1 cellular context compared by ENCODE assay signal in the genomic region with DNA sequence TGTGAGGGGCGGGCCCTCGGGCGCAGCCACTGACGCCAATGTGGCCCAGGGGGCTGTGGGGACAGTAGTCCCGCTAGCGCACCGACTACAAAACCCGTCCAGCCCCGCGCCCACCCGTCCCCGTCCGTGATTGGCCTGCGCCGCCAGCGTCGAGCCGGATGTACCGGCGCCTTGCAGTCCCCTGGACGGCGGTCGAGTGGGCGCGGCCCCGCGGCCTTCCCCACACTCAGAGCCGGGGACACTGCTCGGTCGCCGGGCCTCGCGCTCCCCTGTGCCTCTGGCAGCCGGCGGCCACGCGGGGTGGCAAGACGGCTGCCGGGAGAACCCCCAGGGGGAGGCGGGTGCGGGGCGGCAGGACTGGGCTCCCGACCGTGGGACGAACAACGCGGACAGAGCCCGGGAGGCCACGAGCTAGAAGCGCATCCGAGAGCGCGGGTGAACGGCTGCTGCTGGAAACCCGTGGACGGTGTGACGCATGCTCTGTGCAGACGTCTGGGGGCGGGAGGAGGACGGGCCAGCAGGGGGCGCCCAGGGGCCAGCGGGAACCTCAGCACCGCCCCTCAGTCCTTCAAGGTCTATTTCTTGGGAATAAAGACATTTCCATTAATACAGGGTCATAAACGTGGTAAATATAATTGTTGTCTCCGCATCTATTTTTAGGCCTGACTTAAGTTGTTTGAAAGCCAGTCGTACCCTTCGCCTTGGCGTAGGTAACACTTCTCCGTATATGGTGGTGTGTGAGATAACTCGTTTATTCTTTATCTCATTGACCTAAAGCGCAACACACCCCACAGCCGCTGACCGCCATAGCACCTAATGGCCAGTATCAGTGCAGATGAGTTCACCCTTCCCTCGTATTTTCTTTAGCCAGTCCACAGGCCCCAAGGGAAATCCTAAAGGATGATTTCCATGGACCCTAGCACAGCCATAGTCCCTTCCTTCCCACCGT.
TF ChIP-seq lines count a peak whose summit lies in the region.

No MANE protein-coding gene starts in this region.

TF ChIP-seq in HEK293, 187 proteins besides CTCF, POLR2A, EP300 and RAD21 (continued from another document and continues in another):
- TF ChIP-seq GLIS1 (tag by site-specific recombination; IDR thresholded peaks at IDR 0.05) (peak; percentile 82; the same call in 1 of the 2 replicates), ZNF571 (tag by site-specific recombination; IDR thresholded peaks at IDR 0.05) (no peak), ZNF433 (tag by site-specific recombination; IDR thresholded peaks at IDR 0.05; ENCODE audit: low read depth) (no peak), GFI1B (tag by site-specific recombination; IDR thresholded peaks at IDR 0.05) (no peak), ZNF426 (tag by site-specific recombination; IDR thresholded peaks at IDR 0.05) (no peak), SP2 (tag by site-specific recombination; IDR thresholded peaks at IDR 0.05) (peak; percentile 92), ZNF560 (tag by site-specific recombination; IDR thresholded peaks at IDR 0.05; ENCODE audit: borderline replicate concordance) (no peak), SP7 (tag by site-specific recombination; IDR thresholded peaks at IDR 0.05) (peak; percentile 74), SCRT2 (tag by site-specific recombination; IDR thresholded peaks at IDR 0.05) (no peak), ZNF146 (tag by site-specific recombination; IDR thresholded peaks at IDR 0.05) (no peak), ZNF248 (tag by site-specific recombination; IDR thresholded peaks at IDR 0.05) (no peak), ZNF280C (tag by site-specific recombination; IDR thresholded peaks at IDR 0.05) (no peak), ZNF521 (tag by site-specific recombination; IDR thresholded peaks at IDR 0.05) (no peak), ZNF654 (tag by site-specific recombination; IDR thresholded peaks at IDR 0.05; ENCODE audit: low read depth) (peak; percentile 34), ZSCAN23 (tag by site-specific recombination; IDR thresholded peaks at IDR 0.05) (no peak), ZNF621 (tag by site-specific recombination; IDR thresholded peaks at IDR 0.05) (no peak), WT1 (tag by site-specific recombination; IDR thresholded peaks at IDR 0.05) (no peak), ZNF792 (tag by site-specific recombination; IDR thresholded peaks at IDR 0.05) (no peak), ZNF843 (tag by site-specific recombination; IDR thresholded peaks at IDR 0.05) (no peak), ZNF449 (tag by site-specific recombination; IDR thresholded peaks at IDR 0.05) (no peak), ZNF660 (tag by site-specific recombination; IDR thresholded peaks at IDR 0.05) (peak; percentile 49; the same call in 1 of the 2 replicates), ZNF48 (tag by site-specific recombination; IDR thresholded peaks at IDR 0.05) (no peak), YY1 (tag by site-specific recombination; IDR thresholded peaks at IDR 0.05) (no peak), ZNF561 (tag by site-specific recombination; IDR thresholded peaks at IDR 0.05; ENCODE audit: borderline replicate concordance) (peak; percentile 30; the same call in 1 of the 2 replicates), ZNF169 (tag by site-specific recombination; IDR thresholded peaks at IDR 0.05) (no peak), ZNF274 (IDR thresholded peaks at IDR 0.05; ENCODE audit: low read length) (no peak), ZNF274 (tag by site-specific recombination; IDR thresholded peaks at IDR 0.05; ENCODE audit: borderline replicate concordance) (no peak), OSR2 (tag by site-specific recombination; IDR thresholded peaks at IDR 0.05) (no peak), ZBTB21 (tag by site-specific recombination; IDR thresholded peaks at IDR 0.05) (no peak), TCF7L2 (IDR thresholded peaks at IDR 0.05; ENCODE audit: borderline replicate concordance, low read depth, low read length) (no peak), IKZF3 (tag by site-specific recombination; IDR thresholded peaks at IDR 0.05) (no peak), ZNF555 (tag by site-specific recombination; conservative IDR thresholded peaks at IDR 0.05) (no peak), ZNF324 (tag by site-specific recombination; IDR thresholded peaks at IDR 0.05) (no peak), OVOL3 (tag by site-specific recombination; IDR thresholded peaks at IDR 0.05) (no peak), KLF16 (tag by site-specific recombination; IDR thresholded peaks at IDR 0.05) (peak; percentile 77), ZNF354C (tag by site-specific recombination; IDR thresholded peaks at IDR 0.05; ENCODE audit: borderline replicate concordance, low read depth) (no peak), KLF17 (tag by site-specific recombination; IDR thresholded peaks at IDR 0.05) (peak; percentile 42; the same call in 1 of the 2 replicates)
- TF ChIP-seq, protein P1, sequence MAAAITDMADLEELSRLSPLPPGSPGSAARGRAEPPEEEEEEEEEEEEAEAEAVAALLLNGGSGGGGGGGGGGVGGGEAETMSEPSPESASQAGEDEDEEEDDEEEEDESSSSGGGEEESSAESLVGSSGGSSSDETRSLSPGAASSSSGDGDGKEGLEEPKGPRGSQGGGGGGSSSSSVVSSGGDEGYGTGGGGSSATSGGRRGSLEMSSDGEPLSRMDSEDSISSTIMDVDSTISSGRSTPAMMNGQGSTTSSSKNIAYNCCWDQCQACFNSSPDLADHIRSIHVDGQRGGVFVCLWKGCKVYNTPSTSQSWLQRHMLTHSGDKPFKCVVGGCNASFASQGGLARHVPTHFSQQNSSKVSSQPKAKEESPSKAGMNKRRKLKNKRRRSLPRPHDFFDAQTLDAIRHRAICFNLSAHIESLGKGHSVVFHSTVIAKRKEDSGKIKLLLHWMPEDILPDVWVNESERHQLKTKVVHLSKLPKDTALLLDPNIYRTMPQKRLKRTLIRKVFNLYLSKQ (tag by site-specific recombination; IDR thresholded peaks at IDR 0.05; ENCODE audit: borderline replicate concordance) = no peak
- TF ChIP-seq, protein P2, sequence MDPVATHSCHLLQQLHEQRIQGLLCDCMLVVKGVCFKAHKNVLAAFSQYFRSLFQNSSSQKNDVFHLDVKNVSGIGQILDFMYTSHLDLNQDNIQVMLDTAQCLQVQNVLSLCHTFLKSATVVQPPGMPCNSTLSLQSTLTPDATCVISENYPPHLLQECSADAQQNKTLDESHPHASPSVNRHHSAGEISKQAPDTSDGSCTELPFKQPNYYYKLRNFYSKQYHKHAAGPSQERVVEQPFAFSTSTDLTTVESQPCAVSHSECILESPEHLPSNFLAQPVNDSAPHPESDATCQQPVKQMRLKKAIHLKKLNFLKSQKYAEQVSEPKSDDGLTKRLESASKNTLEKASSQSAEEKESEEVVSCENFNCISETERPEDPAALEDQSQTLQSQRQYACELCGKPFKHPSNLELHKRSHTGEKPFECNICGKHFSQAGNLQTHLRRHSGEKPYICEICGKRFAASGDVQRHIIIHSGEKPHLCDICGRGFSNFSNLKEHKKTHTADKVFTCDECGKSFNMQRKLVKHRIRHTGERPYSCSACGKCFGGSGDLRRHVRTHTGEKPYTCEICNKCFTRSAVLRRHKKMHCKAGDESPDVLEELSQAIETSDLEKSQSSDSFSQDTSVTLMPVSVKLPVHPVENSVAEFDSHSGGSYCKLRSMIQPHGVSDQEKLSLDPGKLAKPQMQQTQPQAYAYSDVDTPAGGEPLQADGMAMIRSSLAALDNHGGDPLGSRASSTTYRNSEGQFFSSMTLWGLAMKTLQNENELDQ (tag by site-specific recombination; IDR thresholded peaks at IDR 0.05; ENCODE audit: low read depth) = no peak
- TF ChIP-seq, protein P3, sequence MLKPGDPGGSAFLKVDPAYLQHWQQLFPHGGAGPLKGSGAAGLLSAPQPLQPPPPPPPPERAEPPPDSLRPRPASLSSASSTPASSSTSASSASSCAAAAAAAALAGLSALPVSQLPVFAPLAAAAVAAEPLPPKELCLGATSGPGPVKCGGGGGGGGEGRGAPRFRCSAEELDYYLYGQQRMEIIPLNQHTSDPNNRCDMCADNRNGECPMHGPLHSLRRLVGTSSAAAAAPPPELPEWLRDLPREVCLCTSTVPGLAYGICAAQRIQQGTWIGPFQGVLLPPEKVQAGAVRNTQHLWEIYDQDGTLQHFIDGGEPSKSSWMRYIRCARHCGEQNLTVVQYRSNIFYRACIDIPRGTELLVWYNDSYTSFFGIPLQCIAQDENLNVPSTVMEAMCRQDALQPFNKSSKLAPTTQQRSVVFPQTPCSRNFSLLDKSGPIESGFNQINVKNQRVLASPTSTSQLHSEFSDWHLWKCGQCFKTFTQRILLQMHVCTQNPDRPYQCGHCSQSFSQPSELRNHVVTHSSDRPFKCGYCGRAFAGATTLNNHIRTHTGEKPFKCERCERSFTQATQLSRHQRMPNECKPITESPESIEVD (tag by site-specific recombination; IDR thresholded peaks at IDR 0.05) = no peak
- TF ChIP-seq, protein P4, sequence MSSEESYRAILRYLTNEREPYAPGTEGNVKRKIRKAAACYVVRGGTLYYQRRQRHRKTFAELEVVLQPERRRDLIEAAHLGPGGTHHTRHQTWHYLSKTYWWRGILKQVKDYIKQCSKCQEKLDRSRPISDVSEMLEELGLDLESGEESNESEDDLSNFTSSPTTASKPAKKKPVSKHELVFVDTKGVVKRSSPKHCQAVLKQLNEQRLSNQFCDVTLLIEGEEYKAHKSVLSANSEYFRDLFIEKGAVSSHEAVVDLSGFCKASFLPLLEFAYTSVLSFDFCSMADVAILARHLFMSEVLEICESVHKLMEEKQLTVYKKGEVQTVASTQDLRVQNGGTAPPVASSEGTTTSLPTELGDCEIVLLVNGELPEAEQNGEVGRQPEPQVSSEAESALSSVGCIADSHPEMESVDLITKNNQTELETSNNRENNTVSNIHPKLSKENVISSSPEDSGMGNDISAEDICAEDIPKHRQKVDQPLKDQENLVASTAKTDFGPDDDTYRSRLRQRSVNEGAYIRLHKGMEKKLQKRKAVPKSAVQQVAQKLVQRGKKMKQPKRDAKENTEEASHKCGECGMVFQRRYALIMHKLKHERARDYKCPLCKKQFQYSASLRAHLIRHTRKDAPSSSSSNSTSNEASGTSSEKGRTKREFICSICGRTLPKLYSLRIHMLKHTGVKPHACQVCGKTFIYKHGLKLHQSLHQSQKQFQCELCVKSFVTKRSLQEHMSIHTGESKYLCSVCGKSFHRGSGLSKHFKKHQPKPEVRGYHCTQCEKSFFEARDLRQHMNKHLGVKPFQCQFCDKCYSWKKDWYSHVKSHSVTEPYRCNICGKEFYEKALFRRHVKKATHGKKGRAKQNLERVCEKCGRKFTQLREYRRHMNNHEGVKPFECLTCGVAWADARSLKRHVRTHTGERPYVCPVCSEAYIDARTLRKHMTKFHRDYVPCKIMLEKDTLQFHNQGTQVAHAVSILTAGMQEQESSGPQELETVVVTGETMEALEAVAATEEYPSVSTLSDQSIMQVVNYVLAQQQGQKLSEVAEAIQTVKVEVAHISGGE (tag by site-specific recombination; conservative IDR thresholded peaks at IDR 0.05; ENCODE audit: low read depth) = peak; percentile 89
- TF ChIP-seq, protein P5, sequence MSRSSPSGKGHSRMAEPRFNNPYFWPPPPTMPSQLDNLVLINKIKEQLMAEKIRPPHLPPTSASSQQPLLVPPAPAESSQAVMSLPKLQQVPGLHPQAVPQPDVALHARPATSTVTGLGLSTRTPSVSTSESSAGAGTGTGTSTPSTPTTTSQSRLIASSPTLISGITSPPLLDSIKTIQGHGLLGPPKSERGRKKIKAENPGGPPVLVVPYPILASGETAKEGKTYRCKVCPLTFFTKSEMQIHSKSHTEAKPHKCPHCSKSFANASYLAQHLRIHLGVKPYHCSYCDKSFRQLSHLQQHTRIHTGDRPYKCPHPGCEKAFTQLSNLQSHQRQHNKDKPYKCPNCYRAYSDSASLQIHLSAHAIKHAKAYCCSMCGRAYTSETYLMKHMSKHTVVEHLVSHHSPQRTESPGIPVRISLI (tag by site-specific recombination; IDR thresholded peaks at IDR 0.05) = no peak
- TF ChIP-seq, protein P6, sequence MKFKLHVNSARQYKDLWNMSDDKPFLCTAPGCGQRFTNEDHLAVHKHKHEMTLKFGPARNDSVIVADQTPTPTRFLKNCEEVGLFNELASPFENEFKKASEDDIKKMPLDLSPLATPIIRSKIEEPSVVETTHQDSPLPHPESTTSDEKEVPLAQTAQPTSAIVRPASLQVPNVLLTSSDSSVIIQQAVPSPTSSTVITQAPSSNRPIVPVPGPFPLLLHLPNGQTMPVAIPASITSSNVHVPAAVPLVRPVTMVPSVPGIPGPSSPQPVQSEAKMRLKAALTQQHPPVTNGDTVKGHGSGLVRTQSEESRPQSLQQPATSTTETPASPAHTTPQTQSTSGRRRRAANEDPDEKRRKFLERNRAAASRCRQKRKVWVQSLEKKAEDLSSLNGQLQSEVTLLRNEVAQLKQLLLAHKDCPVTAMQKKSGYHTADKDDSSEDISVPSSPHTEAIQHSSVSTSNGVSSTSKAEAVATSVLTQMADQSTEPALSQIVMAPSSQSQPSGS (tag by site-specific recombination; IDR thresholded peaks at IDR 0.05; ENCODE audit: low read depth) = no peak
